13 cellular contexts compared by ENCODE assay signal in the genomic region with DNA sequence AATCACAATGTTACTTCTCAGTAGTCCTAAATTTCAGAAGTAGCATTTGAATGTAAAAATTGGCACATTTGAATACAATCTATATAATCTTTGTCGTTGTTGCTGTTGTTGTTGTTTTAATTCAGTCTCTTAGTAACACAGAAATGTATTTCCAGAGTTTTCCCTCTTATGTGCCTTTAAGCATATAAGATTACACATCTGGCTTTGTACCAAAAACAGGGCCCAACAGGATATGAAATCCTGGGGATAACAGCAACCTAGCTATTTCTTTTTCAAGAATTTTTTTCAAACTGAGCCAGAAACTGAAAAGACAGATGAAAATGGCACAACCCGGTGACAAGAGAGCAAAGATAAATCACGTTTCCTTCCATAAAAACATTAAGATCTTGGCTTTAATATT.
"Had no signal": no experiment of that assay in that cellular context is flagged by ENCODE, and none has a peak within 500 bp of the region (broad histone marks: within the 10 kb centered on the region; RNA-seq: fewer than 3 reads in every experiment).

No MANE protein-coding gene starts in this region.

- DNase-seq: activated CD4-positive, alpha-beta memory T cell treated with anti-CD3 and anti-CD28 coated beads for 36 hours; activated effector memory CD4-positive, alpha-beta T cell treated with anti-CD3 and anti-CD28 coated beads, Interleukin-2, amount 50 U/mL, for 16 hours; activated T-cell treated with anti-CD3 and anti-CD28 coated beads, Interleukin-2, amount 50 U/mL, for 4 hours; dermis blood vessel endothelial cell; hippocampal formation; kidney glomerular epithelial cell; lower lobe of right lung; naive B cell; posterior cingulate gyrus; thyroid gland had no signal

- H3K9me3 ChIP-seq: gastroesophageal sphincter, lower lobe of right lung, right atrium auricular region, thyroid gland had no signal

- H3K27ac ChIP-seq: gastroesophageal sphincter, lower lobe of right lung, right atrium auricular region, skin epidermis, thyroid gland had no signal

- H3K4me3 ChIP-seq: gastroesophageal sphincter, lower lobe of right lung, right atrium auricular region, skin epidermis, thyroid gland had no signal

- H3K36me3 ChIP-seq: gastroesophageal sphincter, lower lobe of right lung, right atrium auricular region, thyroid gland had no signal
